Comparison of ENCODE assay signal across 29 cellular contexts in the genomic region with DNA sequence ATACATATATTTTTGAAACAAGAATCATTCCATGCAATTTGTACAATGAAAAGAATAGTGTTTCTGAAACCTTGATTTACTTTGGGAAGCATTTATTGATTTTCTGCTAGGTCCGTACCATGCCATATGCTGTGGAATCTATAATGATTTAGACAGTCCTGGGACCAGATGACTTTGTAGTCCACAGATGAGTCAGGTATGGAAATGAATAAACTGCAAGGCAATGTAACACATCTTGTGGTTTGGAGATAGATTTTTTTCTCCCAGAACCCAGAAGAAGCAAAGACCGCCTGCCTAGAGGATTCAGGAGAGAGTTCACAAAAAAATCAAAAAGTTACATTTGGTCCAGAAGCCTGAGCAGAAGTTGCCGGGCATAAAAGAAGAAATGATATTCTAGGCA.
"Had no signal": no experiment of that assay in that cellular context is flagged by ENCODE, and none has a peak within 500 bp of the region (broad histone marks: within the 10 kb centered on the region; RNA-seq: fewer than 3 reads in every experiment).

No MANE protein-coding gene starts in this region.

- H3K36me3 Mint-ChIP-seq: activated naive CD4-positive, alpha-beta T cell treated with anti-CD3 and anti-CD28 coated beads, Interleukin-2, amount 50 U/mL, for 24 hours; immature natural killer cell; mesothelial cell of epicardium; naive B cell had no signal

- H3K4me3 ChIP-seq: body of pancreas, colonic mucosa, gastroesophageal sphincter, ovary, right lobe of liver, tibial nerve had no signal

- H3K27ac Mint-ChIP-seq: activated B cell treated with CpG ODN at 0.5 μM for 24 hours; activated CD8-positive, alpha-beta T cell treated with anti-CD3 and anti-CD28 coated beads for 36 hours; activated naive CD4-positive, alpha-beta T cell treated with anti-CD3 and anti-CD28 coated beads, Interleukin-2, amount 50 U/mL, for 24 hours; activated naive CD8-positive, alpha-beta T cell treated with anti-CD3 and anti-CD28 coated beads, Interleukin-2, amount 50 U/mL, for 24 hours; activated T-helper 17 cell treated with anti-CD3 and anti-CD28 coated beads, Interleukin-2, amount 50 U/mL, for 72 hours; effector memory CD8-positive, alpha-beta T cell; immature natural killer cell; mesothelial cell of epicardium; naive B cell; nephron progenitor cell; progenitor cell of endocrine pancreas had no signal

- H3K4me3 Mint-ChIP-seq: activated B cell treated with CpG ODN at 0.5 μM for 24 hours; activated CD8-positive, alpha-beta T cell treated with anti-CD3 and anti-CD28 coated beads for 36 hours; activated naive CD4-positive, alpha-beta T cell treated with anti-CD3 and anti-CD28 coated beads, Interleukin-2, amount 50 U/mL, for 24 hours; activated naive CD8-positive, alpha-beta T cell treated with anti-CD3 and anti-CD28 coated beads, Interleukin-2, amount 50 U/mL, for 24 hours; activated T-cell treated with anti-CD3 and anti-CD28 coated beads, Interleukin-2, amount 50 U/mL, for 4 hours; activated T-helper 17 cell treated with anti-CD3 and anti-CD28 coated beads, Interleukin-2, amount 50 U/mL, for 72 hours; effector memory CD8-positive, alpha-beta T cell; immature natural killer cell; mesothelial cell of epicardium; naive B cell; nephron progenitor cell had no signal

- H3K27ac ChIP-seq: body of pancreas, colonic mucosa, gastroesophageal sphincter, neutrophil, ovary, right lobe of liver, tibial nerve had no signal

- H3K9me3 Mint-ChIP-seq: activated CD8-positive, alpha-beta T cell treated with anti-CD3 and anti-CD28 coated beads for 36 hours; activated naive CD4-positive, alpha-beta T cell treated with anti-CD3 and anti-CD28 coated beads, Interleukin-2, amount 50 U/mL, for 24 hours; activated T-helper 17 cell treated with anti-CD3 and anti-CD28 coated beads, Interleukin-2, amount 50 U/mL, for 72 hours; mesothelial cell of epicardium; nephron progenitor cell had no signal

- DNase-seq: activated B cell treated with CpG ODN at 0.5 μM for 24 hours; activated CD4-positive, alpha-beta T cell treated with anti-CD3 and anti-CD28 coated beads, Interleukin-2, amount 50 U/mL, for 1 hour; activated CD8-positive, alpha-beta T cell treated with anti-CD3 and anti-CD28 coated beads for 36 hours; activated gamma-delta T cell treated with Interleukin-2 at 50 U/mL for 16 hours; activated naive CD8-positive, alpha-beta T cell treated with anti-CD3 and anti-CD28 coated beads, Interleukin-2, amount 50 U/mL, for 24 hours; activated T-cell treated with anti-CD3 and anti-CD28 coated beads, Interleukin-2, amount 50 U/mL, for 4 hours; amygdala; body of pancreas; colonic mucosa; effector memory CD8-positive, alpha-beta T cell; erythroblast; head of caudate nucleus; hypothalamus; immature natural killer cell; kidney; naive B cell; nephron progenitor cell; ovary; right lobe of liver; stimulated activated CD4-positive, alpha-beta T cell treated with anti-CD3 and anti-CD28 coated beads, Interleukin-2, amount 100 ng/mL, for 48 hours; stimulated activated naive CD4-positive, alpha-beta T cell treated with Interleukin-2 at 50 U/mL for 16 hours; T-helper 2 cell had no signal

- H3K4me1 ChIP-seq: body of pancreas, colonic mucosa, right lobe of liver, tibial nerve had no signal

- H3K27me3 Mint-ChIP-seq: activated B cell treated with CpG ODN at 0.5 μM for 24 hours; activated CD8-positive, alpha-beta T cell treated with anti-CD3 and anti-CD28 coated beads for 36 hours; activated naive CD4-positive, alpha-beta T cell treated with anti-CD3 and anti-CD28 coated beads, Interleukin-2, amount 50 U/mL, for 24 hours; activated naive CD8-positive, alpha-beta T cell treated with anti-CD3 and anti-CD28 coated beads, Interleukin-2, amount 50 U/mL, for 24 hours; effector memory CD8-positive, alpha-beta T cell; naive B cell; progenitor cell of endocrine pancreas had no signal

- H3K9me3 ChIP-seq: body of pancreas, colonic mucosa, gastroesophageal sphincter, neutrophil, ovary, right lobe of liver, tibial nerve had no signal

- H3K4me1 Mint-ChIP-seq: activated B cell treated with CpG ODN at 0.5 μM for 24 hours; activated naive CD4-positive, alpha-beta T cell treated with anti-CD3 and anti-CD28 coated beads, Interleukin-2, amount 50 U/mL, for 24 hours; activated naive CD8-positive, alpha-beta T cell treated with anti-CD3 and anti-CD28 coated beads, Interleukin-2, amount 50 U/mL, for 24 hours; activated T-helper 17 cell treated with anti-CD3 and anti-CD28 coated beads, Interleukin-2, amount 50 U/mL, for 72 hours; immature natural killer cell; mesothelial cell of epicardium; naive B cell; nephron progenitor cell had no signal

- H3K27me3 ChIP-seq: body of pancreas, colonic mucosa, gastroesophageal sphincter, neutrophil, ovary, right lobe of liver, tibial nerve had no signal

- ATAC-seq: activated CD8-positive, alpha-beta T cell treated with anti-CD3 and anti-CD28 coated beads for 36 hours; activated naive CD8-positive, alpha-beta T cell treated with anti-CD3 and anti-CD28 coated beads, Interleukin-2, amount 50 U/mL, for 24 hours; activated T-cell treated with anti-CD3 and anti-CD28 coated beads, Interleukin-2, amount 50 U/mL, for 4 hours; activated T-helper 17 cell treated with anti-CD3 and anti-CD28 coated beads, Interleukin-2, amount 50 U/mL, for 72 hours; body of pancreas; effector memory CD8-positive, alpha-beta T cell; gastroesophageal sphincter; right lobe of liver had no signal

- H3K36me3 ChIP-seq: colonic mucosa, gastroesophageal sphincter, neutrophil, ovary, right lobe of liver, tibial nerve had no signal
